9 cellular contexts compared by ENCODE assay signal in genomic region chr3:15291589-15292541, GRCh38. TPM values are rescaled to one million over a fixed set of nuclear protein-coding genes. Genes with fewer than 3 reads are reported as not detected.
DNase-seq lines count a peak whose midpoint lies in the region; ATAC-seq and TF ChIP-seq lines count a peak whose summit lies in the region.
"Had no signal": no experiment of that assay in that cellular context is flagged by ENCODE, and none has a peak within 500 bp of the region (broad histone marks: within the 10 kb centered on the region; RNA-seq: fewer than 3 reads in every experiment).

No MANE protein-coding gene starts in this region.

- H3K27me3 Mint-ChIP-seq in T-helper 17 cell: no peaks in the 10 kb centered on the region

- intact Hi-C loops in prostate gland (cut with DNase I): no loop called here
- intact Hi-C loops in head of caudate nucleus (cut with DNase I): no loop called here

- H3K4me1 ChIP-seq in prostate gland (replicated peaks): no peaks in the 10 kb centered on the region

- DNase-seq in T-helper 17 cell (peak; percentile 34 to 67 (median 41)), prostate gland (ENCODE audit: low spot score) (no peak), 8988T (no peak), NCI-H1694 treated with DMSO at 0.1 percent for 48 hours (lab: John Stamatoyannopoulos, UW) (no peak), head of caudate nucleus (no peak)
- DNase-seq in central memory CD4-positive, alpha-beta T cell: peak; percentile 82

- H3K9me3 ChIP-seq in T-helper 17 cell (ENCODE audit: control insufficient read depth, low read length, poor library complexity, severe bottlenecking) (no peaks in the 10 kb centered on the region), prostate gland (no peaks in the 10 kb centered on the region)
- H3K9me3 ChIP-seq: pancreas had no signal

- H3K36me3 Mint-ChIP-seq in T-helper 17 cell (ENCODE audit: low read depth): peaks cover 8% of the 10 kb centered on the region

- peak; percentile 67 for ATAC-seq in GM19025 (IDR thresholded peaks at IDR 0.05; ENCODE audit: low read depth, unreplicated experiment)
- peak; percentile 87 for ATAC-seq in HG03039 (IDR thresholded peaks at IDR 0.05; ENCODE audit: unreplicated experiment)
- peak; percentile 95 for ATAC-seq in T-helper 17 cell

- H3K27ac ChIP-seq in prostate gland: peak overlapping the region; percentile 5 to 47
- H3K27ac ChIP-seq: pancreas had no signal

- TF ChIP-seq POLR2A in prostate gland (IDR thresholded peaks at IDR 0.05): no peak

- peak overlapping the region; percentile 93 for H3K27ac Mint-ChIP-seq in T-helper 17 cell

- TF ChIP-seq CTCF in prostate gland (IDR thresholded peaks at IDR 0.05): no peak

- 71% methylated on average over 6 of the region's 6 CpGs for WGBS in prostate gland

- no peaks in the 10 kb centered on the region for H3K36me3 ChIP-seq in prostate gland
- H3K36me3 ChIP-seq: pancreas had no signal

- H3K27me3 ChIP-seq in prostate gland (replicated peaks; ENCODE audit: insufficient read depth): no peaks in the 10 kb centered on the region
- H3K27me3 ChIP-seq: pancreas had no signal

- peaks cover 69% of the 10 kb centered on the region for H3K4me1 Mint-ChIP-seq in T-helper 17 cell

- peak overlapping the region; percentile 81 for H3K4me3 Mint-ChIP-seq in T-helper 17 cell

- no peak overlapping the region for H3K4me3 ChIP-seq in prostate gland
- H3K4me3 ChIP-seq: pancreas had no signal

RNA-seq across cellular contexts. Expression of gene SH3BP5, which starts 40.5 kb away (rescaled TPM):
- 10 to 100 TPM; 50.7 to 78.4 TPM for total RNA-seq in T-helper 17 cell
- total RNA-seq in prostate gland: 10 to 100 TPM; 13.3 to 71.6 TPM

Comparison
In these comparisons a context has a peak if more than half of its experiments do, and no peak if none do; other contexts are left out.
1. DNase-seq: peak in T-helper 17 cell (3 of 3) and central memory CD4-positive, alpha-beta T cell (single experiment); none in prostate gland (single experiment), 8988T (single experiment), NCI-H1694 treated with DMSO at 0.1 percent for 48 hours (single experiment) and head of caudate nucleus (0 of 42).
2. Peak in every context shown above with its lines, with median percentiles within 50 percentile points of each other: ATAC-seq.